In genomic region chr19:53978975-53979801, GRCh38 we compare ENCODE assay signal across 12 cellular contexts. TPM values are rescaled to one million over a fixed set of nuclear protein-coding genes. Genes with fewer than 3 reads are reported as not detected.
DNase-seq lines count a peak whose midpoint lies in the region; ATAC-seq, FAIRE-seq and TF ChIP-seq lines count a peak whose summit lies in the region.
"Had no signal": no experiment of that assay in that cellular context is flagged by ENCODE, and none has a peak within 500 bp of the region (broad histone marks: within the 10 kb centered on the region; RNA-seq: fewer than 3 reads in every experiment).

No MANE protein-coding gene starts in this region.

- 1% methylated on average over 17 of the region's 19 CpGs; no CpG with 5 or more reads in 1 of the 2 experiments for WGBS in H1 (ENCODE audit: extremely low coverage in 1 of 2, insufficient coverage in 1 of 2, insufficient read length in 1 of 2, insufficient replicate concordance in 2 of 2, low coverage in 1 of 2, low lambda C conversion rate in 2 of 2, missing lambda C conversion rate in 1 of 2), 2 experiments

- no peak overlapping the region for H2BK120ac ChIP-seq in H1 (replicated peaks; ENCODE audit: low read depth, low read length)

- H3K23me2 ChIP-seq in H1 (ENCODE audit: low read depth, low read length), result peaks cover 28% of the 10 kb centered on the region

- peak overlapping the region; percentile 91 for H3K4me3 Mint-ChIP-seq in neural crest cell

- H3K27me3 ChIP-seq in H1 (replicated peaks in 1 of 4; ENCODE audit: control insufficient read depth in 3 of 4, extremely low read depth in 1 of 4, insufficient read depth in 3 of 4, low read length in 3 of 4), result peaks cover 0 to 2% (median 0%) of the 10 kb centered on the region in 4 experiments; a peak in 3 of 7 replicates
- H3K27me3 ChIP-seq: testis had no signal

- no peak overlapping the region for H3K14ac ChIP-seq in H1 (ENCODE audit: insufficient read length)

- H2BK12ac ChIP-seq in H1 (ENCODE audit: low read depth, low read length), result 0 out of 2 replicates have a peak overlapping the region, but pooled peaks have one; percentile 4

- no peaks in the 10 kb centered on the region for H3K36me3 ChIP-seq in ES-I3 (ENCODE audit: insufficient read depth, low read length)
- no peaks in the 10 kb centered on the region for H3K36me3 ChIP-seq in SK-N-MC (ENCODE audit: insufficient read depth, low read length)
- H3K36me3 ChIP-seq in H1 (ENCODE audit: control insufficient read depth in 2 of 4, insufficient read depth in 4 of 4, low read length in 3 of 4), result no peaks in the 10 kb centered on the region

- CTCF ChIA-PET in H1 (lab: Charles Lee; ENCODE audit: partially characterized antibody), result interaction anchor here (0.5 to 3.2 kb wide), 5 partner anchors 20 to 51 kb away, joined by 3 to 35 read pairs (median 5); no protein-coding TSS in a partner anchor

- H4K8ac ChIP-seq in H1 (ENCODE audit: extremely low read depth, insufficient read depth, low read length), result no peak overlapping the region

- H2BK20ac ChIP-seq in H1 (ENCODE audit: low read length), result no peak overlapping the region

- H3K4me3 ChIP-seq in SK-N-MC (peak overlapping the region; percentile 74), H1 (ENCODE audit: extremely low read depth in 1 of 4, insufficient read depth in 2 of 4, low read depth in 3 of 4, low read length in 4 of 4) (peak overlapping the region; percentile 78 to 88 (median 84))

- H3K18ac ChIP-seq in H1 (ENCODE audit: extremely low read depth, low read length), result no peak overlapping the region; the same call in 1 of the 2 replicates

- peak overlapping the region; percentile 90 to 95 for H3K4me2 ChIP-seq in H1 (ENCODE audit: insufficient read depth in 1 of 2, low read depth in 2 of 2, low read length in 2 of 2)

- peak overlapping the region; percentile 3 for H3K56ac ChIP-seq in H1 (replicated peaks; ENCODE audit: insufficient read length, low read depth, low read length)

- ATAC-seq in HG02571 (IDR thresholded peaks at IDR 0.05; ENCODE audit: unreplicated experiment), result no peak

- FAIRE-seq in H1 (lab: Jason Lieb, UNC), result no peak

- no peak overlapping the region for H2AFZ ChIP-seq in H1 (ENCODE audit: low read length)

- TF ChIP-seq POLR2A in H1 (IDR thresholded peaks at IDR 0.05; ENCODE audit: control extremely low read depth in 1 of 2, low read depth in 2 of 2, low read length in 2 of 2), result no peak

- H3K79me2 ChIP-seq in H1 (ENCODE audit: control insufficient read depth in 1 of 2, insufficient read depth in 2 of 2, low read length in 2 of 2), result peaks cover 0 to 3% of the 10 kb centered on the region in 2 experiments; a peak in 1 of 4 replicates

- TF ChIP-seq RAD21 in H1 (IDR thresholded peaks at IDR 0.05 in 1 of 2, conservative IDR thresholded peaks at IDR 0.05 in 1 of 2; ENCODE audit: low read depth in 2 of 2, low read length in 2 of 2), result no peak

- no peak for TF ChIP-seq CTCF in H1 (IDR thresholded peaks at IDR 0.05; ENCODE audit: control extremely low read depth in 1 of 3, insufficient read depth in 1 of 3, low read depth in 1 of 3, low read length in 3 of 3)
- no peak for TF ChIP-seq CTCF in neural crest cell (conservative IDR thresholded peaks at IDR 0.05)

- H3K4me1 Mint-ChIP-seq in neural crest cell, result peaks cover 31% of the 10 kb centered on the region

- H3K9me3 ChIP-seq in ES-I3 (ENCODE audit: control insufficient read depth, insufficient read depth, low read length) (no peaks in the 10 kb centered on the region), SK-N-MC (ENCODE audit: low read depth, low read length) (no peaks in the 10 kb centered on the region), H1 (ENCODE audit: insufficient read depth in 2 of 2, low read depth in 1 of 2, low read length in 1 of 2) (no peaks in the 10 kb centered on the region)
- H3K9me3 ChIP-seq: testis had no signal

- peak overlapping the region; percentile 78; the same call in 1 of the 2 replicates for H2BK5ac ChIP-seq in H1 (ENCODE audit: low read depth, low read length)

- peaks cover 6 to 9% of the 10 kb centered on the region in 2 experiments for H4K20me1 ChIP-seq in H1 (replicated peaks in 1 of 2; ENCODE audit: control insufficient read depth in 1 of 2, insufficient read depth in 2 of 2, low read length in 2 of 2)

- H4K91ac ChIP-seq in H1 (replicated peaks; ENCODE audit: insufficient read length, low read length), result peak overlapping the region; percentile 39

- peak overlapping the region; percentile 74; the same call in 1 of the 2 replicates for H3K9ac ChIP-seq in ES-I3 (ENCODE audit: low read depth, low read length)
- H3K9ac ChIP-seq in SK-N-MC (ENCODE audit: insufficient read length), result peak overlapping the region; percentile 55
- H3K9ac ChIP-seq in H1 (replicated peaks in 1 of 4; ENCODE audit: extremely low read depth in 1 of 4, low read depth in 3 of 4, low read length in 3 of 4), result peak overlapping the region; percentile 65 to 83 (median 76)

- no peak overlapping the region for H3K27ac ChIP-seq in SK-N-MC
- H3K27ac ChIP-seq in H1 (ENCODE audit: low read depth, low read length), result no peak overlapping the region; the same call in 1 of the 2 replicates
- H3K27ac ChIP-seq: testis had no signal

- H2BK15ac ChIP-seq in H1 (ENCODE audit: low read length), result no peak overlapping the region

- H2AK5ac ChIP-seq in H1 (ENCODE audit: low read depth, low read length), result no peak overlapping the region

- POLR2A ChIA-PET in H1 (lab: Charles Lee; ENCODE audit: partially characterized antibody), result interaction anchor here (0.6 to 3.3 kb wide), 13 partner anchors 8 to 126 kb away, joined by 3 to 30 read pairs (median 4); partner anchors contain the start of gene CACNG6

- H3K79me1 ChIP-seq in H1 (ENCODE audit: low read depth, low read length), result no peaks in the 10 kb centered on the region

- no peaks in the 10 kb centered on the region for H3K36me3 Mint-ChIP-seq in neural crest cell (ENCODE audit: low read depth)

- H3K27ac Mint-ChIP-seq in neural crest cell (ENCODE audit: unreplicated experiment), result no peak overlapping the region
- H3K27ac Mint-ChIP-seq: activated naive CD4-positive, alpha-beta T cell treated with anti-CD3 and anti-CD28 coated beads, Interleukin-2, amount 50 U/mL, for 72 hours had no signal

- no peak for TF ChIP-seq EP300 in H1 (IDR thresholded peaks at IDR 0.05; ENCODE audit: borderline replicate concordance in 1 of 2, low read depth in 2 of 2, low read length in 2 of 2)

- H3K4ac ChIP-seq in H1 (replicated peaks; ENCODE audit: insufficient read length, low read depth, low read length), result no peak overlapping the region

- H4K5ac ChIP-seq in H1 (ENCODE audit: insufficient read length, low read depth, low read length), result no peak overlapping the region

- peaks cover 62% of the 10 kb centered on the region for H3K27me3 Mint-ChIP-seq in neural crest cell (ENCODE audit: low read depth)

- no peak overlapping the region for H3K23ac ChIP-seq in H1 (ENCODE audit: insufficient read length)

- H3K4me1 ChIP-seq in ES-I3 (ENCODE audit: insufficient read depth, low read length) (no peaks in the 10 kb centered on the region), H1 (replicated peaks in 1 of 4; ENCODE audit: control insufficient read depth in 3 of 4, insufficient read depth in 4 of 4, low read length in 3 of 4) (peaks cover 4 to 14% (median 9%) of the 10 kb centered on the region in 4 experiments)
- H3K4me1 ChIP-seq: testis had no signal

- DNase-seq in SK-N-MC (ENCODE audit: low read depth, low spot score), result no peak
- DNase-seq in H1 (ENCODE audit: low read depth in 1 of 2, low spot score in 2 of 2), result no peak
- DNase-seq in neural crest cell (ENCODE audit: low read depth, low spot score), result no peak
- DNase-seq in NCI-H1436 (lab: John Stamatoyannopoulos, UW), result no peak
- no peak for DNase-seq in HPDE6-E6E7 (ENCODE audit: extremely low spot score)
- no peak for DNase-seq in SIG-M5 (lab: John Stamatoyannopoulos, UW)
- DNase-seq: NCI-H2081 treated with DMSO at 0.1 percent for 48 hours had no signal

- peaks cover 6% of the 10 kb centered on the region for H3K9me3 Mint-ChIP-seq in neural crest cell

TF ChIP-seq in H1, 55 proteins besides CTCF, POLR2A, EP300 and RAD21:
- TF ChIP-seq SP1 (IDR thresholded peaks at IDR 0.05; ENCODE audit: low read depth, low read length) (0 out of 2 replicates have a peak, but pooled peaks have one; percentile 21), TCF12 (IDR thresholded peaks at IDR 0.05; ENCODE audit: low read depth, low read length) (no peak)

RNA-seq across cellular contexts. Expression of gene CACNG6, which starts 12.2 kb away (rescaled TPM):
- total RNA-seq in H1 (2021; fragmentation: NEBNext Ultra II Directional; extraction: Animal tissue kit (Norgen Biotek cat#: 25700)), result 1.2 and 1.4 TPM in 2 replicates
- polyA plus RNA-seq in H1 (2011; rRNA removed), result 1.6 and 2.9 TPM in 2 replicates
- polyA plus RNA-seq in H1 (2011; cell fraction: cytosol; rRNA removed), result 1.8 TPM
- polyA plus RNA-seq in H1 (2011; cell fraction: nucleus; rRNA removed), result 4.3 TPM
- polyA plus RNA-seq in H1 (2012, experiment 1 of 2), result 1.1 to 1.9 TPM (median 1.5 TPM) in 4 replicates
- polyA plus RNA-seq in H1 (2012, experiment 2 of 2), result 0.81 TPM
- polyA plus RNA-seq in H1 (2013, experiment 1 of 2), result 2.3 TPM
- polyA plus RNA-seq in H1 (2013, experiment 2 of 2), result 2.1 TPM
- 0.22 and 0.25 TPM in 2 replicates for polyA minus RNA-seq in H1 (2011; rRNA and poly(A)+ RNA removed)
- polyA minus RNA-seq in H1 (2011; cell fraction: cytosol; rRNA and poly(A)+ RNA removed), result not detected
- polyA minus RNA-seq in H1 (2011; cell fraction: nucleus; rRNA and poly(A)+ RNA removed), result 0.80 TPM
- total RNA-seq in neural crest cell, result 0.77 and 0.82 TPM in 2 replicates
- total RNA-seq: activated naive CD4-positive, alpha-beta T cell treated with anti-CD3 and anti-CD28 coated beads, Interleukin-2, amount 50 U/mL, for 72 hours; T-helper 2 cell treated with Interferon-gamma antibody and Interleukin-4, amounts not matched to agents 100 ng/mL and 5 ng/mL, for 36 hours had no signal

RNA-seq across cellular contexts. Expression of gene CACNG8, which starts 16.5 kb away (rescaled TPM):
- total RNA-seq in H1 (2021; fragmentation: NEBNext Ultra II Directional; extraction: Animal tissue kit (Norgen Biotek cat#: 25700)), result 4.5 and 5.7 TPM in 2 replicates
- polyA plus RNA-seq in H1 (2011; rRNA removed), result 0.41 and 0.93 TPM in 2 replicates
- 1.3 TPM for polyA plus RNA-seq in H1 (2011; cell fraction: cytosol; rRNA removed)
- 3.4 TPM for polyA plus RNA-seq in H1 (2011; cell fraction: nucleus; rRNA removed)
- polyA plus RNA-seq in H1 (2012, experiment 1 of 2), result 5.8 to 6.6 TPM (median 6.1 TPM) in 4 replicates
- 0.62 TPM for polyA plus RNA-seq in H1 (2012, experiment 2 of 2)
- polyA plus RNA-seq in H1 (2013, experiment 1 of 2), result 3.2 TPM
- 2.6 TPM for polyA plus RNA-seq in H1 (2013, experiment 2 of 2)
- 0.61 and 0.79 TPM in 2 replicates for polyA minus RNA-seq in H1 (2011; rRNA and poly(A)+ RNA removed)
- 2.9 TPM for polyA minus RNA-seq in H1 (2011; cell fraction: cytosol; rRNA and poly(A)+ RNA removed)
- polyA minus RNA-seq in H1 (2011; cell fraction: nucleus; rRNA and poly(A)+ RNA removed), result 2.9 TPM
- total RNA-seq in neural crest cell, result 0.23 and 0.33 TPM in 2 replicates
- total RNA-seq: activated naive CD4-positive, alpha-beta T cell treated with anti-CD3 and anti-CD28 coated beads, Interleukin-2, amount 50 U/mL, for 72 hours; T-helper 2 cell treated with Interferon-gamma antibody and Interleukin-4, amounts not matched to agents 100 ng/mL and 5 ng/mL, for 36 hours had no signal
